31 cellular contexts compared by ENCODE assay signal in genomic region chr9:38439291-38439915, GRCh38. TPM values are rescaled to one million over a fixed set of nuclear protein-coding genes. Genes with fewer than 3 reads are reported as not detected.
"Had no signal": no experiment of that assay in that cellular context is flagged by ENCODE, and none has a peak within 500 bp of the region (broad histone marks: within the 10 kb centered on the region; RNA-seq: fewer than 3 reads in every experiment).

No MANE protein-coding gene starts in this region.

- H3K9me3 ChIP-seq: Peyer's patch, SJSA1, SK-N-SH had no signal

- H3K4me2 ChIP-seq: KMS-11, SK-N-SH had no signal

- H3K9me3 Mint-ChIP-seq: activated CD4-positive, alpha-beta T cell treated with anti-CD3 and anti-CD28 coated beads, Interleukin-2, amount 10 ng/mL, durations not matched to agents 24 days and 14 days; activated CD8-positive, alpha-beta T cell treated with anti-CD3 and anti-CD28 coated beads for 36 hours; activated naive CD8-positive, alpha-beta T cell treated with anti-CD3 and anti-CD28 coated beads for 36 hours; activated T-cell treated with anti-CD3 and anti-CD28 coated beads, Interleukin-2, amount 50 U/mL, for 72 hours; activated T-helper 17 cell treated with anti-CD3 and anti-CD28 coated beads, Interleukin-2, amount 50 U/mL, for 72 hours; T-helper 1 cell treated with Interleukin-12 subunit alpha and Interleukin-12 subunit beta and Interleukin-4 antibody, amounts not matched to agents 30 μg/mL and 1 μg/mL, for 36 hours; T-helper 2 cell treated with Interferon-gamma antibody and Interleukin-4, amounts not matched to agents 5 μg/mL and 100 μg/mL, for 36 hours had no signal

- H3K4me1 ChIP-seq: Peyer's patch had no signal

- H3K9ac ChIP-seq: KMS-11, SK-N-SH had no signal

- H3K4me3 Mint-ChIP-seq: activated CD4-positive, alpha-beta T cell treated with anti-CD3 and anti-CD28 coated beads, Interleukin-2, amount 10 ng/mL, durations not matched to agents 24 days and 14 days; activated CD8-positive, alpha-beta T cell treated with anti-CD3 and anti-CD28 coated beads for 36 hours; activated naive CD8-positive, alpha-beta T cell treated with anti-CD3 and anti-CD28 coated beads for 36 hours; activated T-cell treated with anti-CD3 and anti-CD28 coated beads, Interleukin-2, amount 50 U/mL, for 72 hours; activated T-helper 17 cell treated with anti-CD3 and anti-CD28 coated beads, Interleukin-2, amount 50 U/mL, for 72 hours; T-helper 1 cell treated with Interleukin-12 subunit alpha and Interleukin-12 subunit beta and Interleukin-4 antibody, amounts not matched to agents 30 μg/mL and 1 μg/mL, for 36 hours; T-helper 2 cell treated with Interferon-gamma antibody and Interleukin-4, amounts not matched to agents 5 μg/mL and 100 μg/mL, for 36 hours had no signal

- H3K4me1 Mint-ChIP-seq: activated CD4-positive, alpha-beta T cell treated with anti-CD3 and anti-CD28 coated beads, Interleukin-2, amount 10 ng/mL, durations not matched to agents 24 days and 14 days; activated T-helper 17 cell treated with anti-CD3 and anti-CD28 coated beads, Interleukin-2, amount 50 U/mL, for 72 hours had no signal

- ATAC-seq: activated CD8-positive, alpha-beta T cell treated with anti-CD3 and anti-CD28 coated beads for 36 hours; activated T-cell treated with anti-CD3 and anti-CD28 coated beads, Interleukin-2, amount 50 U/mL, for 72 hours; activated T-helper 17 cell treated with anti-CD3 and anti-CD28 coated beads, Interleukin-2, amount 50 U/mL, for 72 hours; PC-3 had no signal

- H3K36me3 Mint-ChIP-seq: activated naive CD8-positive, alpha-beta T cell treated with anti-CD3 and anti-CD28 coated beads for 36 hours had no signal

- H3K27ac ChIP-seq: brain microvascular endothelial cell, KMS-11, Peyer's patch, SJSA1 had no signal

- H3K4me3 ChIP-seq: Peyer's patch, SJSA1 had no signal

- H3K36me3 ChIP-seq: brain microvascular endothelial cell, Peyer's patch, SJSA1 had no signal

- H3K27me3 ChIP-seq: brain microvascular endothelial cell, Peyer's patch, SJSA1 had no signal

- H3K27ac Mint-ChIP-seq: activated CD4-positive, alpha-beta T cell treated with anti-CD3 and anti-CD28 coated beads, Interleukin-2, amount 10 ng/mL, durations not matched to agents 24 days and 14 days; activated CD8-positive, alpha-beta T cell treated with anti-CD3 and anti-CD28 coated beads for 36 hours; activated naive CD8-positive, alpha-beta T cell treated with anti-CD3 and anti-CD28 coated beads for 36 hours; activated T-cell treated with anti-CD3 and anti-CD28 coated beads, Interleukin-2, amount 50 U/mL, for 72 hours; activated T-helper 17 cell treated with anti-CD3 and anti-CD28 coated beads, Interleukin-2, amount 50 U/mL, for 72 hours; T-helper 1 cell treated with Interleukin-12 subunit alpha and Interleukin-12 subunit beta and Interleukin-4 antibody, amounts not matched to agents 30 μg/mL and 1 μg/mL, for 36 hours; T-helper 2 cell treated with Interferon-gamma antibody and Interleukin-4, amounts not matched to agents 5 μg/mL and 100 μg/mL, for 36 hours had no signal

- DNase-seq: activated CD4-positive, alpha-beta T cell treated with anti-CD3 and anti-CD28 coated beads, Interleukin-2, amount 10 ng/mL, durations not matched to agents 24 days and 14 days; activated CD4-positive, alpha-beta T cell treated with anti-CD3 and anti-CD28 coated beads, Interleukin-2, amount 50 U/mL, for 4 hours; activated CD8-positive, alpha-beta T cell treated with anti-CD3 and anti-CD28 coated beads for 36 hours; activated effector memory CD4-positive, alpha-beta T cell treated with anti-CD3 and anti-CD28 coated beads, Interleukin-2, amount 50 U/mL, for 16 hours; activated naive CD4-positive, alpha-beta T cell; activated naive CD4-positive, alpha-beta T cell treated with anti-CD3 and anti-CD28 coated beads, Interleukin-2, amount 50 U/mL, for 16 hours; activated naive CD8-positive, alpha-beta T cell treated with anti-CD3 and anti-CD28 coated beads for 36 hours; activated T-cell treated with anti-CD3 and anti-CD28 coated beads, Interleukin-2, amount 50 U/mL, for 1 hour; activated T-cell treated with anti-CD3 and anti-CD28 coated beads, Interleukin-2, amount 50 U/mL, for 72 hours; amniotic stem cell; aorta; brain microvascular endothelial cell; MM.1S; MV-4-11; NCI-H1092; NCI-H1417; NCI-H187 treated with DMSO at 0.1 percent for 48 hours; NCI-H2081; NCI-H345; NCI-H524 treated with DMSO at 0.1 percent for 48 hours; PC-3; Peyer's patch; RPMI8226; SHP77 treated with DMSO at 0.1 percent for 48 hours; SK-N-SH had no signal

RNA-seq across cellular contexts. Expression of gene IGFBPL1, which starts 15.1 kb away (rescaled TPM):
- total RNA-seq: activated CD4-positive, alpha-beta T cell treated with anti-CD3 and anti-CD28 coated beads, Interleukin-2, amount 10 ng/mL, durations not matched to agents 24 days and 14 days; activated CD8-positive, alpha-beta memory T cell treated with anti-CD3 and anti-CD28 coated beads for 36 hours; activated CD8-positive, alpha-beta T cell treated with anti-CD3 and anti-CD28 coated beads for 36 hours; activated naive CD8-positive, alpha-beta T cell treated with anti-CD3 and anti-CD28 coated beads for 36 hours; activated T-cell treated with anti-CD3 and anti-CD28 coated beads, Interleukin-2, amount 50 U/mL, for 72 hours; activated T-helper 17 cell treated with anti-CD3 and anti-CD28 coated beads, Interleukin-2, amount 50 U/mL, for 72 hours had no signal
